9 cellular contexts compared by ENCODE assay signal in genomic region chr1:19606817-19607706, GRCh38.
DNase-seq lines count a peak whose midpoint lies in the region; ATAC-seq and TF ChIP-seq lines count a peak whose summit lies in the region.
"Had no signal": no experiment of that assay in that cellular context is flagged by ENCODE, and none has a peak within 500 bp of the region (broad histone marks: within the 10 kb centered on the region; RNA-seq: fewer than 3 reads in every experiment).

No MANE protein-coding gene starts in this region.

- no peak for TF ChIP-seq CTCF in KMS-11 (conservative IDR thresholded peaks at IDR 0.05; ENCODE audit: low read depth, low read length)

- no peak overlapping the region for H2AFZ ChIP-seq in KMS-11 (ENCODE audit: low read depth)

- H3K36me3 ChIP-seq in KMS-11 (ENCODE audit: insufficient read depth) = no peaks in the 10 kb centered on the region
- H3K36me3 ChIP-seq in effector memory CD4-positive, alpha-beta T cell (ENCODE audit: control insufficient read depth, insufficient read depth, low read length) = peaks cover 4% of the 10 kb centered on the region

- peaks cover 72% of the 10 kb centered on the region; the same call in 1 of the 2 replicates for H3K79me2 ChIP-seq in KMS-11 (ENCODE audit: insufficient read depth, low read depth)

- no peak overlapping the region for H3K4me3 ChIP-seq in KMS-11 (IDR thresholded peaks at IDR 0.05; ENCODE audit: insufficient read depth, low read depth, low read length)
- peak overlapping the region; percentile 7 for H3K4me3 ChIP-seq in effector memory CD4-positive, alpha-beta T cell (ENCODE audit: insufficient read depth, low read depth, low read length, poor library complexity, severe bottlenecking)

- peaks cover 48% of the 10 kb centered on the region for H4K20me1 ChIP-seq in KMS-11 (ENCODE audit: insufficient read depth)

- H3K4me1 ChIP-seq in KMS-11 (ENCODE audit: low read depth, poor library complexity, severe bottlenecking) = peaks cover 23% of the 10 kb centered on the region
- peaks cover 29% of the 10 kb centered on the region for H3K4me1 ChIP-seq in effector memory CD4-positive, alpha-beta T cell (ENCODE audit: control insufficient read depth, insufficient read depth, low read length, poor library complexity, severe bottlenecking)

- peak; percentile 28 to 49 for DNase-seq in activated CD4-positive, alpha-beta T cell treated with anti-CD3 and anti-CD28 coated beads, Interleukin-2, amount 50 U/mL, for 48 hours
- DNase-seq in effector memory CD4-positive, alpha-beta T cell = peak; percentile 56 to 67 (median 65)
- DNase-seq in stimulated activated CD8-positive, alpha-beta memory T cell treated with anti-CD3 and anti-CD28 coated beads, Interleukin-4, amount 100 ng/mL, for 24 hours (ENCODE audit: low read depth) = peak; percentile 15
- DNase-seq in glomerular visceral epithelial cell (ENCODE audit: extremely low spot score) = no peak
- DNase-seq: NCI-H2227 treated with DMSO at 0.1 percent for 48 hours had no signal

- no peak for ATAC-seq in HG03442 (IDR thresholded peaks at IDR 0.05; ENCODE audit: unreplicated experiment)
- ATAC-seq in GM18873 (IDR thresholded peaks at IDR 0.05; ENCODE audit: low FRiP score, unreplicated experiment) = no peak
- no peak for ATAC-seq in HG02981 (IDR thresholded peaks at IDR 0.05; ENCODE audit: unreplicated experiment)

- no peak overlapping the region; the same call in 1 of the 2 replicates for H3K27ac ChIP-seq in KMS-11
- H3K27ac ChIP-seq in effector memory CD4-positive, alpha-beta T cell (ENCODE audit: insufficient read depth, low read length, poor library complexity, severe bottlenecking) = peak overlapping the region; percentile 57

- H3K9me3 ChIP-seq in effector memory CD4-positive, alpha-beta T cell (ENCODE audit: control insufficient read depth, low read length) = no peaks in the 10 kb centered on the region

- H3K27me3 ChIP-seq in KMS-11 (ENCODE audit: insufficient read depth, low read depth) = no peaks in the 10 kb centered on the region
- no peaks in the 10 kb centered on the region for H3K27me3 ChIP-seq in effector memory CD4-positive, alpha-beta T cell (replicated peaks; ENCODE audit: control insufficient read depth, insufficient read depth, low read length, poor library complexity, severe bottlenecking)

- no peak overlapping the region for H3K9ac ChIP-seq in KMS-11

- H3K4me2 ChIP-seq in KMS-11 = peak overlapping the region; percentile 34; the same call in 1 of the 2 replicates
